8 cellular contexts compared by ENCODE assay signal in the genomic region with DNA sequence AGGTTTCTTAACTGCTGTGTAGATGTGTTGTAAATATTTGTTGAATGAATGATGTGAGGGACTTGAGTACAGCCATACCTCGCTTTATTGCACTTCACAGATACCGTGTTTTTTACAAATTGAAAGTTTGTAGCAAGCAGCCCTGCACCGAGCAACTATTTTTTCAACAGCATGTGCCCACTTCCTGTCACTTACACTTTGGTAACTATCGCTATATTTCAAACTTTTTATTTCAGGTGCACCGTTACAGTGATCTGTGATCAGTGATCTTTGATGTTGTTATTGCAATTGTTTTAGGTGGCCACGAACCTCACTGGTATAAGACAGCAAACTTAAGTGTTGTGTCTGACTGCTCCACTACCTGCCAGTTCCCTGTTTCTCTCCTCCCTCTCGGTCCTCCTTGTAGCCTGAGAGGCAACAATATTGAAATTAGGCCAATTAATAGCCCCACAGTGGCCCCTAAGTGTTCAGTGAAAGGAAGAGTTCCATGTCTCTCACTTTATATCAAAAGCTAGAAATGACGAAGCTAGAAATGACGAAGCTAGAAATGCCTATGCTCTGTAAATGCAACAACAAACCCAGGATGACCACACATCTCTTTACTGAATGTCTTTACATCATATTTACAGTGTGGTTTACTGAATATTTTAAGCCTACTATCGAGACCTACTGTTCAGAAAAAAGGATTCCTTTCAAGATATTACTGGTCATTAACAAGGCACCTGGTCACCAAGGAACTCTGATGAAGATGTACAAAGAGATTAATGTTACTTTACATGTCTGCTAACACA. TPM values are rescaled to one million over a fixed set of nuclear protein-coding genes. Genes with fewer than 3 reads are reported as not detected.
A peak's percentile ranks its signal among the peaks of the same experiment; 100 is the strongest.
DNase-seq lines count a peak whose midpoint lies in the region; TF ChIP-seq lines count a peak whose summit lies in the region.

No MANE protein-coding gene starts in this region.

- H3K27ac ChIP-seq in RWPE1: peak overlapping the region; percentile 91

- peaks cover 1% of the 10 kb centered on the region for H3K4me1 Mint-ChIP-seq in progenitor cell of endocrine pancreas (ENCODE audit: low read depth)

- H3K36me3 ChIP-seq in GM06990 (ENCODE audit: control insufficient read depth, insufficient read depth, low read length): peaks cover 2% of the 10 kb centered on the region

- no peaks in the 10 kb centered on the region for H3K27me3 ChIP-seq in GM06990 (replicated peaks; ENCODE audit: control insufficient read depth, insufficient read depth, low read length)

- in situ Hi-C loops in GM13977 (cut with MboI; ENCODE audit: low pct_unique_long_range_greater_than_20kb, low sequenced_read_pairs, unreplicated experiment): no loop called here

- H3K27me3 Mint-ChIP-seq in progenitor cell of endocrine pancreas: no peaks in the 10 kb centered on the region

- H3K4me3 ChIP-seq in GM06990 (replicated peaks; ENCODE audit: low read depth, low read length): peak overlapping the region; percentile 94
- H3K4me3 ChIP-seq in epithelial cell of proximal tubule (ENCODE audit: low read depth, low read length): peak overlapping the region; percentile 95

- no peak for DNase-seq in GM06990 (ENCODE audit: extremely low read depth, insufficient read length)
- DNase-seq in RWPE1 (ENCODE audit: low spot score): no peak
- DNase-seq in epithelial cell of proximal tubule (ENCODE audit: low read depth): no peak
- no peak for DNase-seq in progenitor cell of endocrine pancreas (ENCODE audit: low spot score, unreplicated experiment)
- no peak for DNase-seq in RKO (ENCODE audit: low spot score)
- DNase-seq in NCI-H1694 (lab: John Stamatoyannopoulos, UW): no peak
- no peak for DNase-seq in GM13977 (ENCODE audit: low spot score)
- no peak for DNase-seq in NCI-H1436 treated with DMSO at 0.1 percent for 48 hours (lab: John Stamatoyannopoulos, UW)

- peaks cover 2% of the 10 kb centered on the region for H3K36me3 Mint-ChIP-seq in progenitor cell of endocrine pancreas (ENCODE audit: insufficient read depth)

- CTCF ChIA-PET in RWPE1 (lab: Yijun Ruan, JAX): no interaction called here

- no peaks in the 10 kb centered on the region for H3K9me3 Mint-ChIP-seq in progenitor cell of endocrine pancreas (ENCODE audit: low read depth)

- POLR2A ChIA-PET in RWPE1 (lab: Yijun Ruan, JAX; ENCODE audit: low non-redundant PET): no interaction called here

- TF ChIP-seq CTCF in GM06990 (IDR thresholded peaks at IDR 0.05; ENCODE audit: insufficient read depth, low read length, poor library complexity, severe bottlenecking) (no peak), RWPE1 (conservative IDR thresholded peaks at IDR 0.05; ENCODE audit: low read depth) (no peak), epithelial cell of proximal tubule (conservative IDR thresholded peaks at IDR 0.05; ENCODE audit: low read depth, low read length) (no peak), progenitor cell of endocrine pancreas (IDR thresholded peaks at IDR 0.05; ENCODE audit: unreplicated experiment) (no peak), GM13977 (IDR thresholded peaks at IDR 0.05; ENCODE audit: extremely low read depth, insufficient read depth, missing control alignments) (no peak)

- peak overlapping the region; percentile 87 for H3K4me3 Mint-ChIP-seq in progenitor cell of endocrine pancreas (ENCODE audit: low read depth)

- peak overlapping the region; percentile 91 for H3K27ac Mint-ChIP-seq in progenitor cell of endocrine pancreas

RNA-seq across cellular contexts. Expression of a gene that starts 1.0 kb away (rescaled TPM):
- total RNA-seq in epithelial cell of proximal tubule (14.7 and 26.0 TPM in 2 replicates), progenitor cell of endocrine pancreas (61.9 and 66.3 TPM in 2 replicates)

RNA-seq across cellular contexts. Expression of a gene that starts 7.7 kb away (rescaled TPM):
- 11.1 and 12.7 TPM in 2 replicates for total RNA-seq in epithelial cell of proximal tubule
- 41.0 and 46.5 TPM in 2 replicates for total RNA-seq in progenitor cell of endocrine pancreas
